In genomic region chr3:136586580-136586979, GRCh38 we compare ENCODE assay signal across 23 cellular contexts.
"Had no signal": no experiment of that assay in that cellular context is flagged by ENCODE, and none has a peak within 500 bp of the region (broad histone marks: within the 10 kb centered on the region; RNA-seq: fewer than 3 reads in every experiment).

No MANE protein-coding gene starts in this region.

- H3K27ac Mint-ChIP-seq: activated CD4-positive, alpha-beta T cell treated with anti-CD3 and anti-CD28 coated beads, Interleukin-2, amount 10 ng/mL, durations not matched to agents 24 days and 14 days; activated CD8-positive, alpha-beta memory T cell treated with anti-CD3 and anti-CD28 coated beads, Interleukin-2, amount 10 ng/mL, durations not matched to agents 7 days and 5 days; activated CD8-positive, alpha-beta T cell treated with anti-CD3 and anti-CD28 coated beads for 36 hours; activated naive CD8-positive, alpha-beta T cell treated with anti-CD3 and anti-CD28 coated beads, Interleukin-2, amount 50 U/mL, for 24 hours; immature natural killer cell; nephron; stimulated activated effector memory CD8-positive, alpha-beta T cell treated with anti-CD3 and anti-CD28 coated beads, Interleukin-12 subunit alpha, Interleukin-12 subunit beta, amount 100 ng/mL, for 72 hours; stimulated activated naive CD8-positive, alpha-beta T cell treated with anti-CD3 and anti-CD28 coated beads, Interleukin-15, amount 100 ng/mL, for 72 hours had no signal

- H3K4me3 Mint-ChIP-seq: activated CD4-positive, alpha-beta T cell treated with anti-CD3 and anti-CD28 coated beads, Interleukin-2, amount 10 ng/mL, durations not matched to agents 24 days and 14 days; activated CD8-positive, alpha-beta memory T cell treated with anti-CD3 and anti-CD28 coated beads, Interleukin-2, amount 10 ng/mL, durations not matched to agents 7 days and 5 days; activated CD8-positive, alpha-beta T cell treated with anti-CD3 and anti-CD28 coated beads for 36 hours; activated naive CD8-positive, alpha-beta T cell treated with anti-CD3 and anti-CD28 coated beads, Interleukin-2, amount 50 U/mL, for 24 hours; immature natural killer cell; nephron; stimulated activated effector memory CD8-positive, alpha-beta T cell treated with anti-CD3 and anti-CD28 coated beads, Interleukin-12 subunit alpha, Interleukin-12 subunit beta, amount 100 ng/mL, for 72 hours; stimulated activated naive CD8-positive, alpha-beta T cell treated with anti-CD3 and anti-CD28 coated beads, Interleukin-15, amount 100 ng/mL, for 72 hours had no signal

- H3K9me3 ChIP-seq: neutrophil, ovary, tibial artery had no signal

- H3K27me3 ChIP-seq: cardiac muscle cell, foreskin keratinocyte, neutrophil, ovary, tibial artery had no signal

- H3K36me3 ChIP-seq: cardiac muscle cell, ovary had no signal

- H3K27me3 Mint-ChIP-seq: activated CD4-positive, alpha-beta T cell treated with anti-CD3 and anti-CD28 coated beads, Interleukin-2, amount 10 ng/mL, durations not matched to agents 24 days and 14 days; activated CD8-positive, alpha-beta memory T cell treated with anti-CD3 and anti-CD28 coated beads, Interleukin-2, amount 10 ng/mL, durations not matched to agents 7 days and 5 days; activated CD8-positive, alpha-beta T cell treated with anti-CD3 and anti-CD28 coated beads for 36 hours; activated naive CD8-positive, alpha-beta T cell treated with anti-CD3 and anti-CD28 coated beads, Interleukin-2, amount 50 U/mL, for 24 hours; stimulated activated naive CD8-positive, alpha-beta T cell treated with anti-CD3 and anti-CD28 coated beads, Interleukin-15, amount 100 ng/mL, for 72 hours had no signal

- H3K9me3 Mint-ChIP-seq: activated CD4-positive, alpha-beta T cell treated with anti-CD3 and anti-CD28 coated beads, Interleukin-2, amount 10 ng/mL, durations not matched to agents 24 days and 14 days; activated CD8-positive, alpha-beta T cell treated with anti-CD3 and anti-CD28 coated beads for 36 hours; activated naive CD8-positive, alpha-beta T cell treated with anti-CD3 and anti-CD28 coated beads, Interleukin-2, amount 50 U/mL, for 24 hours; immature natural killer cell; nephron; stimulated activated effector memory CD8-positive, alpha-beta T cell treated with anti-CD3 and anti-CD28 coated beads, Interleukin-12 subunit alpha, Interleukin-12 subunit beta, amount 100 ng/mL, for 72 hours; stimulated activated naive CD8-positive, alpha-beta T cell treated with anti-CD3 and anti-CD28 coated beads, Interleukin-15, amount 100 ng/mL, for 72 hours had no signal

- DNase-seq: activated CD4-positive, alpha-beta T cell treated with anti-CD3 and anti-CD28 coated beads, Interleukin-2, amount 10 ng/mL, durations not matched to agents 24 days and 14 days; activated CD8-positive, alpha-beta memory T cell treated with anti-CD3 and anti-CD28 coated beads, Interleukin-2, amount 10 ng/mL, durations not matched to agents 7 days and 5 days; activated CD8-positive, alpha-beta T cell treated with anti-CD3 and anti-CD28 coated beads for 36 hours; activated effector memory CD4-positive, alpha-beta T cell treated with anti-CD3 and anti-CD28 coated beads, Interleukin-2, amount 50 U/mL, for 16 hours; activated naive CD4-positive, alpha-beta T cell treated with anti-CD3 and anti-CD28 coated beads, Interleukin-2, amount 50 U/mL, for 16 hours; activated naive CD8-positive, alpha-beta T cell treated with anti-CD3 and anti-CD28 coated beads, Interleukin-2, amount 50 U/mL, for 24 hours; activated T-cell treated with anti-CD3 and anti-CD28 coated beads for 4 hours; immature natural killer cell; left ventricle myocardium superior; mammary epithelial cell; ovary; small intestine; stimulated activated CD4-positive, alpha-beta T cell treated with anti-CD3 and anti-CD28 coated beads, Interleukin-2, amount 100 ng/mL, for 24 hours; stimulated activated naive CD8-positive, alpha-beta T cell treated with anti-CD3 and anti-CD28 coated beads, Interleukin-15, amount 100 ng/mL, for 72 hours; tibial artery had no signal

- H3K4me3 ChIP-seq: cardiac muscle cell, ovary, tibial artery had no signal

- H3K4me1 ChIP-seq: foreskin keratinocyte, tibial artery had no signal

- H3K4me1 Mint-ChIP-seq: activated CD4-positive, alpha-beta T cell treated with anti-CD3 and anti-CD28 coated beads, Interleukin-2, amount 10 ng/mL, durations not matched to agents 24 days and 14 days; activated naive CD8-positive, alpha-beta T cell treated with anti-CD3 and anti-CD28 coated beads, Interleukin-2, amount 50 U/mL, for 24 hours; nephron; stimulated activated naive CD8-positive, alpha-beta T cell treated with anti-CD3 and anti-CD28 coated beads, Interleukin-15, amount 100 ng/mL, for 72 hours had no signal

- H3K27ac ChIP-seq: cardiac muscle cell, foreskin keratinocyte, neutrophil, ovary, tibial artery, VCaP had no signal

- FAIRE-seq: endometrium, small intestine, urothelium cell line had no signal
